17 cellular contexts compared by ENCODE assay signal in the genomic region with DNA sequence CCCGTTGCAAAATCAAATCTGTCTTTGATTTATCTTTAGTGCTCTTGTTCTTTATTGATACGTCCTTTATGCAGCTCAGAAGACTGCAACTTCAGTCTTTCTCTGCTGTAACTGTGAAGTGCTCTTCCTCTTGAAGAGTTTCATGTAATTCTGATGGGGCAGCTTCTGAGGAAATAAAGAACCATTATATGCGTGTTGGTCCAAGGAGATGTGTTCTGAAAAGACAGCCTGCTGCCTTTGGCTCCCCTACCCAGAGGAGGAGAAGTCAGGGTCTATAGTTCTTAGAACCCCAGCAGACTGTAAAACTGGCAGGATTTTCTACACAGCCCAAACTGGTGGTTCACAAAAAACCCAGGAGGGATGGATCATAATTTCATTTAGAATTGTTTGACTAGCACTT. TPM values are rescaled to one million over a fixed set of nuclear protein-coding genes. Genes with fewer than 3 reads are reported as not detected.
"Had no signal": no experiment of that assay in that cellular context is flagged by ENCODE, and none has a peak within 500 bp of the region (broad histone marks: within the 10 kb centered on the region; RNA-seq: fewer than 3 reads in every experiment).

No MANE protein-coding gene starts in this region.

- H3K9me3 Mint-ChIP-seq: effector memory CD8-positive, alpha-beta T cell; immature natural killer cell; naive thymus-derived CD8-positive, alpha-beta T cell; stimulated activated effector memory CD8-positive, alpha-beta T cell treated with anti-CD3 and anti-CD28 coated beads, Interleukin-12 subunit alpha, Interleukin-12 subunit beta, amount 100 ng/mL, for 72 hours had no signal

- H3K9ac ChIP-seq: parathyroid adenoma had no signal

- H3K27me3 Mint-ChIP-seq: effector memory CD8-positive, alpha-beta T cell; naive thymus-derived CD8-positive, alpha-beta T cell had no signal

- H3K4me3 Mint-ChIP-seq: effector memory CD8-positive, alpha-beta T cell; immature natural killer cell; naive thymus-derived CD8-positive, alpha-beta T cell; stimulated activated effector memory CD8-positive, alpha-beta T cell treated with anti-CD3 and anti-CD28 coated beads, Interleukin-12 subunit alpha, Interleukin-12 subunit beta, amount 100 ng/mL, for 72 hours had no signal

- H3K36me3 ChIP-seq: thyroid gland had no signal

- DNase-seq: activated CD4-positive, alpha-beta T cell treated with anti-CD3 and anti-CD28 coated beads, Interleukin-2, amount 50 U/mL, for 1 hour; activated CD8-positive, alpha-beta memory T cell treated with anti-CD3 and anti-CD28 coated beads, Interleukin-2, amount 50 U/mL, for 4 hours; activated effector memory CD4-positive, alpha-beta T cell treated with Interleukin-2 at 50 U/mL for 16 hours; activated naive CD4-positive, alpha-beta T cell treated with anti-CD3 and anti-CD28 coated beads, Interleukin-2, amount 50 U/mL, for 16 hours; activated T-cell treated with anti-CD3 and anti-CD28 coated beads, Interleukin-2, amount 50 U/mL, for 48 hours; dermis blood vessel endothelial cell; effector memory CD8-positive, alpha-beta T cell; heart left ventricle; immature natural killer cell; mesendoderm; naive thymus-derived CD8-positive, alpha-beta T cell; sigmoid colon; stimulated activated CD4-positive, alpha-beta T cell treated with anti-CD3 and anti-CD28 coated beads, Interleukin-4, amount 100 ng/mL, for 24 hours; thyroid gland had no signal

- ATAC-seq: activated CD4-positive, CD25-positive, alpha-beta regulatory T cell treated with anti-CD3 and anti-CD28 coated beads, Interleukin-2, amount 50 U/mL, for 24 hours; effector memory CD8-positive, alpha-beta T cell; heart left ventricle; naive thymus-derived CD8-positive, alpha-beta T cell; stimulated activated effector memory CD8-positive, alpha-beta T cell treated with anti-CD3 and anti-CD28 coated beads, Interleukin-12 subunit alpha, Interleukin-12 subunit beta, amount 100 ng/mL, for 72 hours had no signal

- H3K79me2 ChIP-seq: parathyroid adenoma had no signal

- H3K36me3 Mint-ChIP-seq: naive thymus-derived CD8-positive, alpha-beta T cell had no signal

- H3K27me3 ChIP-seq: heart left ventricle, sigmoid colon, thyroid gland had no signal

- H3K4me1 Mint-ChIP-seq: naive thymus-derived CD8-positive, alpha-beta T cell; stimulated activated effector memory CD8-positive, alpha-beta T cell treated with anti-CD3 and anti-CD28 coated beads, Interleukin-12 subunit alpha, Interleukin-12 subunit beta, amount 100 ng/mL, for 72 hours had no signal

- H3K27ac ChIP-seq: heart left ventricle, parathyroid adenoma, sigmoid colon, thyroid gland had no signal

- H2AFZ ChIP-seq: parathyroid adenoma had no signal

- H3K4me3 ChIP-seq: heart left ventricle, sigmoid colon, thyroid gland had no signal

- H3K9me3 ChIP-seq: heart left ventricle, sigmoid colon, thyroid gland had no signal

- H3K4me1 ChIP-seq: parathyroid adenoma had no signal

- H3K27ac Mint-ChIP-seq: immature natural killer cell; naive thymus-derived CD8-positive, alpha-beta T cell; stimulated activated effector memory CD8-positive, alpha-beta T cell treated with anti-CD3 and anti-CD28 coated beads, Interleukin-12 subunit alpha, Interleukin-12 subunit beta, amount 100 ng/mL, for 72 hours had no signal

RNA-seq across cellular contexts. Expression of a gene that starts 42.3 kb away (rescaled TPM):
- total RNA-seq: naive thymus-derived CD8-positive, alpha-beta T cell had no signal
- polyA plus RNA-seq: immature natural killer cell; naive thymus-derived CD8-positive, alpha-beta T cell had no signal
